In the genomic region with DNA sequence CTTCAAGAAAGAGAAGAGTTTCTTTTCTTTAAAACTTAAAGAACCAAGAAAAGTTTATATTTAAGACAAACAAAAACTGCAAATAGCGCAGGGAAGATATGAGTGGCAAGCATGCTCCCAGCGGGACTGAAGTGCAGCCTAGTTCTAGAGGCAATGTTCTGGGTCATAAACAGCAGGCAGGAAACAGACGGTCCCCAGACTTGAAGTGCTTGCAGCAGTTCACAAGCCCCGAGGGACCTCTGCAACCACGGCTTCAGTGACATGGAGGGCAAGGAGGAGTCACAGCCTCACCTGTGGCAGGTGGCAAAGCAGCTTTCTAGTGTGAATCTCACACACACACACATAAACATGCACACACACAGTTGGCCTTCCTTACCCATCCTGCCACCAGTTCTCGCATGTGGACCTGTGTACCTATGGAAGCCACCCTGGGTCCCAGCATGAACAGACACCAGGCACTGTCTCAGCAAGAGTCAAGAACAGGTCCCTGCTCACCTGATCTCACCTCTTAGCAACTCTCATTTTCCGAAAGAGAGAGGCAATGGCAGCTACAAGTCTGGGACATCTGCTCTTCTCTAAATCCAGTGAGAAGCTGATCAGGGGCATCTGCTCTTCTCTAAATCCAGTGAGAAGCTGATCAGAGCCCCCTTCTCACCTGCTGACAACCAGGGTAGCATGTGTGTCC, we compare ENCODE assay signal across 9 cellular contexts.
A peak's percentile ranks its signal among the peaks of the same experiment; 100 is the strongest.
DNase-seq lines count a peak whose midpoint lies in the region; ATAC-seq and TF ChIP-seq lines count a peak whose summit lies in the region.
"Had no signal": no experiment of that assay in that cellular context is flagged by ENCODE, and none has a peak within 500 bp of the region (broad histone marks: within the 10 kb centered on the region; RNA-seq: fewer than 3 reads in every experiment).

No MANE protein-coding gene starts in this region.

- H3K4me1 Mint-ChIP-seq in activated B cell treated with CpG ODN at 0.5 μM for 24 hours = peaks cover 16% of the 10 kb centered on the region
- no peaks in the 10 kb centered on the region for H3K4me1 Mint-ChIP-seq in activated CD8-positive, alpha-beta T cell treated with anti-CD3 and anti-CD28 coated beads for 36 hours (ENCODE audit: low read depth)
- peaks cover 10% of the 10 kb centered on the region for H3K4me1 Mint-ChIP-seq in Calu3 (ENCODE audit: low read depth, unreplicated experiment)

- H3K36me3 Mint-ChIP-seq in activated B cell treated with CpG ODN at 0.5 μM for 24 hours (ENCODE audit: low read depth) (no peaks in the 10 kb centered on the region), Calu3 (ENCODE audit: insufficient read depth, unreplicated experiment) (no peaks in the 10 kb centered on the region)
- H3K36me3 Mint-ChIP-seq in activated CD8-positive, alpha-beta T cell treated with anti-CD3 and anti-CD28 coated beads for 36 hours (ENCODE audit: low read depth) = no peaks in the 10 kb centered on the region

- H3K4me3 Mint-ChIP-seq in activated B cell treated with CpG ODN at 0.5 μM for 24 hours (no peak overlapping the region), Calu3 (ENCODE audit: low read depth, unreplicated experiment) (no peak overlapping the region)
- H3K4me3 Mint-ChIP-seq in activated CD8-positive, alpha-beta T cell treated with anti-CD3 and anti-CD28 coated beads for 36 hours = no peak overlapping the region

- POLR2A ChIA-PET in activated B cell treated with CpG ODN at 0.5 μM for 24 hours (lab: Charles Lee) = no interaction called here
- POLR2A ChIA-PET in activated CD8-positive, alpha-beta T cell treated with anti-CD3 and anti-CD28 coated beads for 36 hours (lab: Charles Lee) = no interaction called here

- no TSS peak for BruUV-seq in Calu3 (replicated peaks; lab: Mats Ljungman, UMichigan)

- intact Hi-C loops in activated B cell treated with CpG ODN at 0.5 μM for 24 hours (cut with micrococcal nuclease) = no loop called here
- intact Hi-C loops in activated CD8-positive, alpha-beta T cell treated with anti-CD3 and anti-CD28 coated beads for 36 hours (cut with micrococcal nuclease) = no loop called here
- intact Hi-C loops in Calu3 (cut with micrococcal nuclease; ENCODE audit: unreplicated experiment) = no loop called here

- DNase-seq in DMS 273 (lab: John Stamatoyannopoulos, UW; ENCODE audit: unreplicated experiment) = peak; percentile 69
- DNase-seq in activated B cell treated with CpG ODN at 0.5 μM for 24 hours = no peak
- DNase-seq in OCI-M2 (lab: John Stamatoyannopoulos, UW; ENCODE audit: unreplicated experiment) = no peak
- DNase-seq in SIG-M5 treated with dmso at 0.1 percent for 504 hours (lab: John Stamatoyannopoulos, UW; ENCODE audit: unreplicated experiment) = no peak
- no peak for DNase-seq in activated CD8-positive, alpha-beta T cell treated with anti-CD3 and anti-CD28 coated beads for 36 hours
- DNase-seq in Calu3 = no peak
- DNase-seq: AML-193 had no signal

- H3K27ac Mint-ChIP-seq in activated B cell treated with CpG ODN at 0.5 μM for 24 hours (no peak overlapping the region), Calu3 (ENCODE audit: unreplicated experiment) (no peak overlapping the region)
- no peak overlapping the region for H3K27ac Mint-ChIP-seq in activated CD8-positive, alpha-beta T cell treated with anti-CD3 and anti-CD28 coated beads for 36 hours

- H3K9me3 Mint-ChIP-seq in activated B cell treated with CpG ODN at 0.5 μM for 24 hours = no peaks in the 10 kb centered on the region
- H3K9me3 Mint-ChIP-seq in activated CD8-positive, alpha-beta T cell treated with anti-CD3 and anti-CD28 coated beads for 36 hours = no peaks in the 10 kb centered on the region
- no peaks in the 10 kb centered on the region for H3K9me3 Mint-ChIP-seq in Calu3 (ENCODE audit: low read depth, unreplicated experiment)

- H3K27me3 Mint-ChIP-seq in activated B cell treated with CpG ODN at 0.5 μM for 24 hours = peaks cover 2% of the 10 kb centered on the region
- peaks cover 13% of the 10 kb centered on the region for H3K27me3 Mint-ChIP-seq in activated CD8-positive, alpha-beta T cell treated with anti-CD3 and anti-CD28 coated beads for 36 hours
- H3K27me3 Mint-ChIP-seq in Calu3 (ENCODE audit: unreplicated experiment) = no peaks in the 10 kb centered on the region

- ATAC-seq in GM21360 (IDR thresholded peaks at IDR 0.05; ENCODE audit: unreplicated experiment) = peak; percentile 60
- ATAC-seq in HG03378 (IDR thresholded peaks at IDR 0.05; ENCODE audit: unreplicated experiment) = peak; percentile 68
- peak; percentile 77 for ATAC-seq in activated B cell treated with CpG ODN at 0.5 μM for 24 hours (ENCODE audit: low read depth)
- no peak for ATAC-seq in activated CD8-positive, alpha-beta T cell treated with anti-CD3 and anti-CD28 coated beads for 36 hours

- TF ChIP-seq CTCF in activated B cell treated with CpG ODN at 0.5 μM for 24 hours (IDR thresholded peaks at IDR 0.05) (no peak), Calu3 (IDR thresholded peaks at IDR 0.05; ENCODE audit: unreplicated experiment) (no peak)
- TF ChIP-seq CTCF in activated CD8-positive, alpha-beta T cell treated with anti-CD3 and anti-CD28 coated beads for 36 hours (IDR thresholded peaks at IDR 0.05) = no peak

- CTCF ChIA-PET in activated B cell treated with CpG ODN at 0.5 μM for 24 hours (lab: Charles Lee) = no interaction called here
- CTCF ChIA-PET in activated CD8-positive, alpha-beta T cell treated with anti-CD3 and anti-CD28 coated beads for 36 hours (lab: Charles Lee) = no interaction called here
- CTCF ChIA-PET in Calu3 (lab: Charles Lee) = no interaction called here
